Comparison of ENCODE assay signal across 1 cellular context in the genomic region with DNA sequence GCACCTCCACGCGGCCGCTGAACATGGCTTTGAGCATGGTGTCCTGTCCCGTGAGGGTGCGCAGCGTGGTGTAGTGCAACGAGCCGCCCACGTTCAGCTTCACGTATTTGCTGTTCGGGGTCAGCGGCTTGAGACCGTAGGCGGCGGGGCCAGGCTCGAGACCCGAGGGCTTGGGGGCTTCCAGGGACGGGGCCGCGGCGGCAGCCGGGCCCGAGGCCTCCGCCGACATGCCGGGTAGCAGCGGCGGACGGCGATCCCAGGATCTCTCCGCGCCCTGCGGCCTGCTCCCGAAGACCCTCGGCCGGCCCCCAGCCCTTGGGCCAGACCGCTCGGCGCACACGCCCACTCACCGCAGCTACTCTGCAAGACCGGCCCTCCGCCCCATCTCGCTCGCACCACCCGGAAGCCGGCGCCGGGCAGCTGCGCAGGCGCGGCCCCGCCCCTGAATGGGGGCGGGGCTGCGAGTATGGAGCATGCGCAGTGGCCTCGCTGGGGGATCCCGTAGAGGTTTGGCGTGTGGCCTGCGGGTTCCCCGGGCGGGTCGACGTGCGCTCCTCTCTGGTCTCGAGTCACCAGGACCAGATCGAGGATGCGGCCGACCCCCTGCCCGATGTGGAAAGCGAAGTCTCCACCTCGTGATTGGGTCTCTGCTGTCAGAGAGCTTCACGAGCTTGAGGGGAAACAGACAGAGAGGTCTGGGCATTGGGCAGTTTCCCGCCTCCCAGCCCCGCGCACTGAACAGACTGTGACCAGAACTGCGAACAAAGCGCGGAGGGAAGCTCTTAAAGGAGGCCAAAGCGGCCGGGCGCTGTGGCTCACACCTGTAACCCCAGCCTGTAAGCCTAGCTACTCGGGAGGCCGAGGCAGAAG.
TF ChIP-seq lines count a peak whose summit lies in the region.

KCTD13 (minus strand) TSS at position 422 of the 870 bp plus-strand sequence; CDS start at position 229, 193 bp downstream.

TF ChIP-seq in HEK293, 187 proteins besides CTCF, POLR2A, EP300 and RAD21 (continued from another document and continues in another):
- TF ChIP-seq, protein P1, sequence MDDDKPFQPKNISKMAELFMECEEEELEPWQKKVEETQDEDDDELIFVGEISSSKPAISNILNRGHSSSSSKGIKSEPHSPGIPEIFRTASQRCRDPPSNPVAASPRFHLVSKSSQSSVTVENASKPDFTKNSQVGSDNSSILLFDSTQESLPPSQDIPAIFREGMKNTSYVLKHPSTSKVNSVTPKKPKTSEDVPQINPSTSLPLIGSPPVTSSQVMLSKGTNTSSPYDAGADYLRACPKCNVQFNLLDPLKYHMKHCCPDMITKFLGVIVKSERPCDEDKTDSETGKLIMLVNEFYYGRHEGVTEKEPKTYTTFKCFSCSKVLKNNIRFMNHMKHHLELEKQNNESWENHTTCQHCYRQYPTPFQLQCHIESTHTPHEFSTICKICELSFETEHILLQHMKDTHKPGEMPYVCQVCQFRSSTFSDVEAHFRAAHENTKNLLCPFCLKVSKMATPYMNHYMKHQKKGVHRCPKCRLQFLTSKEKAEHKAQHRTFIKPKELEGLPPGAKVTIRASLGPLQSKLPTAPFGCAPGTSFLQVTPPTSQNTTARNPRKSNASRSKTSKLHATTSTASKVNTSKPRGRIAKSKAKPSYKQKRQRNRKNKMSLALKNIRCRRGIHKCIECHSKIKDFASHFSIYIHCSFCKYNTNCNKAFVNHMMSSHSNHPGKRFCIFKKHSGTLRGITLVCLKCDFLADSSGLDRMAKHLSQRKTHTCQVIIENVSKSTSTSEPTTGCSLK (tag by site-specific recombination; IDR thresholded peaks at IDR 0.05): no peak
- TF ChIP-seq ZSCAN30 (tag by site-specific recombination; IDR thresholded peaks at IDR 0.05) (0 out of 2 replicates have a peak, but pooled peaks have one; percentile 27), ZNF518A (tag by site-specific recombination; conservative IDR thresholded peaks at IDR 0.05; ENCODE audit: low read depth) (no peak), ZNF792 (tag by site-specific recombination; IDR thresholded peaks at IDR 0.05) (no peak; the same call in 1 of the 2 replicates), TCF7L2 (IDR thresholded peaks at IDR 0.05; ENCODE audit: borderline replicate concordance, low read depth, low read length) (no peak), ZIC2 (tag by site-specific recombination; IDR thresholded peaks at IDR 0.05) (no peak), BCL11A (tag by site-specific recombination; IDR thresholded peaks at IDR 0.05; ENCODE audit: low read depth) (0 out of 2 replicates have a peak, but pooled peaks have one; percentile 28), ZNF19 (tag by site-specific recombination; IDR thresholded peaks at IDR 0.05; ENCODE audit: low read depth) (no peak), ZNF791 (tag by site-specific recombination; IDR thresholded peaks at IDR 0.05) (no peak), GLI2 (tag by site-specific recombination; IDR thresholded peaks at IDR 0.05; ENCODE audit: borderline replicate concordance, low read depth) (no peak; the same call in 1 of the 2 replicates), ZNF530 (tag by site-specific recombination; IDR thresholded peaks at IDR 0.05; ENCODE audit: low read depth) (no peak), ZBTB8A (tag by site-specific recombination; IDR thresholded peaks at IDR 0.05) (no peak; the same call in 1 of the 2 replicates), ZNF121 (tag by site-specific recombination; IDR thresholded peaks at IDR 0.05) (no peak), ZNF146 (tag by site-specific recombination; IDR thresholded peaks at IDR 0.05) (0 out of 2 replicates have a peak, but pooled peaks have one; percentile 19), ZNF169 (tag by site-specific recombination; IDR thresholded peaks at IDR 0.05) (no peak), ZNF132 (tag by site-specific recombination; IDR thresholded peaks at IDR 0.05; ENCODE audit: borderline replicate concordance) (no peak), ZNF513 (tag by site-specific recombination; IDR thresholded peaks at IDR 0.05) (no peak), ZBTB17 (tag by site-specific recombination; IDR thresholded peaks at IDR 0.05) (no peak; the same call in 1 of the 2 replicates), FEZF1 (tag by site-specific recombination; IDR thresholded peaks at IDR 0.05) (no peak), KLF7 (tag by site-specific recombination; IDR thresholded peaks at IDR 0.05; ENCODE audit: borderline replicate concordance) (no peak), ZNF24 (tag by site-specific recombination; IDR thresholded peaks at IDR 0.05) (peak; percentile 85), ZNF704 (tag by site-specific recombination; IDR thresholded peaks at IDR 0.05) (no peak), ZNF26 (tag by site-specific recombination; IDR thresholded peaks at IDR 0.05) (no peak), SCRT1 (tag by site-specific recombination; IDR thresholded peaks at IDR 0.05; ENCODE audit: borderline replicate concordance) (peak; percentile 97; the same call in 1 of the 2 replicates), ZNF398 (tag by site-specific recombination; IDR thresholded peaks at IDR 0.05) (no peak), ZNF600 (tag by site-specific recombination; IDR thresholded peaks at IDR 0.05) (no peak), ZNF394 (tag by site-specific recombination; IDR thresholded peaks at IDR 0.05; ENCODE audit: borderline replicate concordance) (peak; percentile 87), IKZF3 (tag by site-specific recombination; IDR thresholded peaks at IDR 0.05) (no peak), ZNF140 (tag by site-specific recombination; IDR thresholded peaks at IDR 0.05) (no peak), PATZ1 (tag by site-specific recombination; IDR thresholded peaks at IDR 0.05) (no peak), ZNF660 (tag by site-specific recombination; IDR thresholded peaks at IDR 0.05) (peak; percentile 74), ZNF76 (tag by site-specific recombination; IDR thresholded peaks at IDR 0.05; ENCODE audit: borderline replicate concordance, low read depth) (peak; percentile 75; the same call in 1 of the 2 replicates)
- TF ChIP-seq, protein P2, sequence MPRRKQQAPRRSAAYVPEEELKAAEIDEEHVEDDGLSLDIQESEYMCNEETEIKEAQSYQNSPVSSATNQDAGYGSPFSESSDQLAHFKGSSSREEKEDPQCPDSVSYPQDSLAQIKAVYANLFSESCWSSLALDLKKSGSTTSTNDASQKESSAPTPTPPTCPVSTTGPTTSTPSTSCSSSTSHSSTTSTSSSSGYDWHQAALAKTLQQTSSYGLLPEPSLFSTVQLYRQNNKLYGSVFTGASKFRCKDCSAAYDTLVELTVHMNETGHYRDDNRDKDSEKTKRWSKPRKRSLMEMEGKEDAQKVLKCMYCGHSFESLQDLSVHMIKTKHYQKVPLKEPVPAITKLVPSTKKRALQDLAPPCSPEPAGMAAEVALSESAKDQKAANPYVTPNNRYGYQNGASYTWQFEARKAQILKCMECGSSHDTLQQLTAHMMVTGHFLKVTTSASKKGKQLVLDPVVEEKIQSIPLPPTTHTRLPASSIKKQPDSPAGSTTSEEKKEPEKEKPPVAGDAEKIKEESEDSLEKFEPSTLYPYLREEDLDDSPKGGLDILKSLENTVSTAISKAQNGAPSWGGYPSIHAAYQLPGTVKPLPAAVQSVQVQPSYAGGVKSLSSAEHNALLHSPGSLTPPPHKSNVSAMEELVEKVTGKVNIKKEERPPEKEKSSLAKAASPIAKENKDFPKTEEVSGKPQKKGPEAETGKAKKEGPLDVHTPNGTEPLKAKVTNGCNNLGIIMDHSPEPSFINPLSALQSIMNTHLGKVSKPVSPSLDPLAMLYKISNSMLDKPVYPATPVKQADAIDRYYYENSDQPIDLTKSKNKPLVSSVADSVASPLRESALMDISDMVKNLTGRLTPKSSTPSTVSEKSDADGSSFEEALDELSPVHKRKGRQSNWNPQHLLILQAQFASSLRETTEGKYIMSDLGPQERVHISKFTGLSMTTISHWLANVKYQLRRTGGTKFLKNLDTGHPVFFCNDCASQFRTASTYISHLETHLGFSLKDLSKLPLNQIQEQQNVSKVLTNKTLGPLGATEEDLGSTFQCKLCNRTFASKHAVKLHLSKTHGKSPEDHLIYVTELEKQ (tag by site-specific recombination; IDR thresholded peaks at IDR 0.05; ENCODE audit: borderline replicate concordance): no peak
